Comparison of ENCODE assay signal across 17 cellular contexts in genomic region chr12:103751171-103751570, GRCh38.
DNase-seq lines count a peak whose midpoint lies in the region; ATAC-seq and TF ChIP-seq lines count a peak whose summit lies in the region.
"Had no signal": no experiment of that assay in that cellular context is flagged by ENCODE, and none has a peak within 500 bp of the region (broad histone marks: within the 10 kb centered on the region; RNA-seq: fewer than 3 reads in every experiment).

No MANE protein-coding gene starts in this region.

- H3K27ac Mint-ChIP-seq in Caco-2 (ENCODE audit: unreplicated experiment) (no peak overlapping the region), T-helper 17 cell (no peak overlapping the region)
- H3K27ac Mint-ChIP-seq: IgD-negative memory B cell, nephron had no signal

- H3K36me3 Mint-ChIP-seq in Caco-2 (ENCODE audit: insufficient read depth, unreplicated experiment) (no peaks in the 10 kb centered on the region), T-helper 17 cell (ENCODE audit: low read depth) (peaks cover 2% of the 10 kb centered on the region)
- H3K36me3 Mint-ChIP-seq: IgD-negative memory B cell had no signal

- ATAC-seq in T-helper 17 cell, result no peak

- no peaks in the 10 kb centered on the region for H3K36me3 ChIP-seq in Caco-2 (ENCODE audit: control insufficient read depth, insufficient read depth, low read length)
- H3K36me3 ChIP-seq in OCI-LY1 (ENCODE audit: insufficient read depth, low read length), result no peaks in the 10 kb centered on the region
- H3K36me3 ChIP-seq: BLaER1 treated with 17β-estradiol and CSF1 and Interleukin-3, amounts not matched to agents 10 nM and 100 nM; SJCRH30 had no signal

- BruUV-seq in Caco-2 (replicated peaks; lab: Mats Ljungman, UMichigan), result no TSS peak

- H3K27me3 Mint-ChIP-seq in Caco-2 (ENCODE audit: insufficient read depth, unreplicated experiment) (no peaks in the 10 kb centered on the region), T-helper 17 cell (peaks cover 18% of the 10 kb centered on the region)

- CTCF ChIA-PET in Caco-2 (lab: Charles Lee), result no interaction called here

- no peaks in the 10 kb centered on the region for H3K9me2 ChIP-seq in OCI-LY1 (ENCODE audit: low read depth, low read length)

- H3K27me3 ChIP-seq in Caco-2 (replicated peaks; ENCODE audit: control insufficient read depth, insufficient read depth, low read length) (no peaks in the 10 kb centered on the region), OCI-LY1 (ENCODE audit: insufficient read depth, low read length) (no peaks in the 10 kb centered on the region)
- H3K27me3 ChIP-seq: BLaER1 treated with 17β-estradiol and CSF1 and Interleukin-3, amounts not matched to agents 10 nM and 100 nM; SJCRH30 had no signal

- H3K4me1 ChIP-seq in Caco-2 (no peaks in the 10 kb centered on the region), OCI-LY1 (ENCODE audit: insufficient read depth, low read length, severe bottlenecking) (no peaks in the 10 kb centered on the region)
- H3K4me1 ChIP-seq: BLaER1 treated with 17β-estradiol and CSF1 and Interleukin-3, amounts not matched to agents 10 nM and 100 nM had no signal

- DNase-seq in Caco-2 (peak in 1 of 2 experiments; percentile 18), epithelial cell of proximal tubule (ENCODE audit: low read depth) (no peak), T-helper 17 cell (no peak), pons (ENCODE audit: low spot score) (no peak), hypothalamus (lab: John Stamatoyannopoulos, UW) (no peak), T-helper 9 cell (no peak)
- DNase-seq: activated naive CD4-positive, alpha-beta T cell treated with anti-CD3 and anti-CD28 coated beads, Interleukin-2, amount 50 U/mL, for 16 hours; NCI-H1694; NCI-H510A had no signal

- no peak overlapping the region for H3K9ac ChIP-seq in OCI-LY1 (ENCODE audit: low read length)
- H3K9ac ChIP-seq: BLaER1 treated with 17β-estradiol and CSF1 and Interleukin-3, amounts not matched to agents 10 nM and 100 nM had no signal

- H3K4me1 Mint-ChIP-seq in Caco-2 (ENCODE audit: low read depth, unreplicated experiment) (no peaks in the 10 kb centered on the region), T-helper 17 cell (no peaks in the 10 kb centered on the region)
- H3K4me1 Mint-ChIP-seq: IgD-negative memory B cell had no signal

- H3K4me3 ChIP-seq in Caco-2 (ENCODE audit: low read depth, low read length) (no peak overlapping the region), OCI-LY1 (ENCODE audit: low read depth, low read length, poor library complexity, severe bottlenecking) (no peak overlapping the region), epithelial cell of proximal tubule (ENCODE audit: low read depth, low read length) (no peak overlapping the region)
- H3K4me3 ChIP-seq: BLaER1 treated with 17β-estradiol and CSF1 and Interleukin-3, amounts not matched to agents 10 nM and 100 nM; SJCRH30; skin epidermis had no signal

- H4K20me1 ChIP-seq in OCI-LY1 (ENCODE audit: insufficient read depth, low read length), result no peaks in the 10 kb centered on the region
- H4K20me1 ChIP-seq: BLaER1 treated with 17β-estradiol and CSF1 and Interleukin-3, amounts not matched to agents 10 nM and 100 nM had no signal

- H3F3A ChIP-seq in OCI-LY1 (ENCODE audit: insufficient read depth, low read length), result no peaks in the 10 kb centered on the region

- H3K4me3 Mint-ChIP-seq in Caco-2 (ENCODE audit: unreplicated experiment) (no peak overlapping the region), T-helper 17 cell (no peak overlapping the region)
- H3K4me3 Mint-ChIP-seq: IgD-negative memory B cell, nephron had no signal

- no peak overlapping the region for H3K4me2 ChIP-seq in OCI-LY1 (ENCODE audit: low read length)
- H3K4me2 ChIP-seq: BLaER1 treated with 17β-estradiol and CSF1 and Interleukin-3, amounts not matched to agents 10 nM and 100 nM had no signal

- POLR2A ChIA-PET in Caco-2 (lab: Charles Lee), result no interaction called here

- intact Hi-C loops in Caco-2 (cut with micrococcal nuclease; ENCODE audit: unreplicated experiment), result loop anchor here (1.0 kb wide), 1 partner anchor 176 kb away; no protein-coding TSS in a partner anchor

- no peak overlapping the region for H3K27ac ChIP-seq in OCI-LY1 (ENCODE audit: low read depth, low read length, poor library complexity, severe bottlenecking)
- H3K27ac ChIP-seq: BLaER1 treated with 17β-estradiol and CSF1 and Interleukin-3, amounts not matched to agents 10 nM and 100 nM; epithelial cell of prostate; SJCRH30; skin epidermis had no signal

- no peaks in the 10 kb centered on the region for H3K9me3 Mint-ChIP-seq in Caco-2 (ENCODE audit: unreplicated experiment)
- H3K9me3 Mint-ChIP-seq: IgD-negative memory B cell, nephron had no signal

- no peak overlapping the region for H2AFZ ChIP-seq in OCI-LY1 (ENCODE audit: low read length)

- H3K9me3 ChIP-seq in Caco-2 (no peaks in the 10 kb centered on the region), OCI-LY1 (ENCODE audit: low read length) (no peaks in the 10 kb centered on the region), T-helper 17 cell (ENCODE audit: control insufficient read depth, low read length, poor library complexity, severe bottlenecking) (no peaks in the 10 kb centered on the region)
- H3K9me3 ChIP-seq: BLaER1 treated with 17β-estradiol and CSF1 and Interleukin-3, amounts not matched to agents 10 nM and 100 nM; SJCRH30 had no signal

- no peaks in the 10 kb centered on the region for H3K79me2 ChIP-seq in OCI-LY1 (ENCODE audit: insufficient read depth, low read length)

- peak; percentile 30 to 46 for TF ChIP-seq CTCF in Caco-2 (IDR thresholded peaks at IDR 0.05; ENCODE audit: insufficient read depth in 1 of 2, low read depth in 1 of 2, low read length in 1 of 2, severe bottlenecking in 1 of 2, unreplicated experiment in 1 of 2)
- TF ChIP-seq CTCF in GM12872 (IDR thresholded peaks at IDR 0.05; ENCODE audit: insufficient read depth, low read depth, low read length), result peak; percentile 53
- TF ChIP-seq CTCF in OCI-LY1 (IDR thresholded peaks at IDR 0.05; ENCODE audit: low read length), result peak; percentile 23; the same call in 1 of the 2 replicates
- TF ChIP-seq CTCF in epithelial cell of proximal tubule (conservative IDR thresholded peaks at IDR 0.05; ENCODE audit: low read depth, low read length), result peak; percentile 37
